ENCODE assay signal across 11 cellular contexts in genomic region chr11:27124514-27125264, GRCh38.
DNase-seq lines count a peak whose midpoint lies in the region; TF ChIP-seq lines count a peak whose summit lies in the region.
"Had no signal": no experiment of that assay in that cellular context is flagged by ENCODE, and none has a peak within 500 bp of the region (broad histone marks: within the 10 kb centered on the region; RNA-seq: fewer than 3 reads in every experiment).

No MANE protein-coding gene starts in this region.

- no peaks in the 10 kb centered on the region for H3K27me3 ChIP-seq in osteoblast (ENCODE audit: insufficient read depth, low read length)

- peak; percentile 16 for DNase-seq in GM04504 (ENCODE audit: low read depth)
- peak; percentile 31 for DNase-seq in NCI-H446 treated with DMSO at 0.1 percent for 48 hours (lab: John Stamatoyannopoulos, UW)
- DNase-seq in choroid plexus epithelial cell (ENCODE audit: low read depth) = peak; percentile 81
- peak; percentile 41 for DNase-seq in osteoblast (ENCODE audit: insufficient read length, low spot score, missing footprints)
- DNase-seq in MV-4-11 (lab: John Stamatoyannopoulos, UW) = no peak
- no peak for DNase-seq in DMS153 (lab: John Stamatoyannopoulos, UW)
- no peak for DNase-seq in GM20000 (ENCODE audit: low spot score)
- DNase-seq: activated CD4-positive, alpha-beta T cell treated with anti-CD3 and anti-CD28 coated beads, Interleukin-2, amount 50 U/mL, for 48 hours; natural killer cell; NCI-H1092 treated with DMSO at 0.1 percent for 48 hours; stimulated activated naive CD4-positive, alpha-beta T cell had no signal

- H3K36me3 ChIP-seq in osteoblast (ENCODE audit: insufficient read depth, low read length) = no peaks in the 10 kb centered on the region

- H3K27ac ChIP-seq in osteoblast (ENCODE audit: low read depth, low read length) = no peak overlapping the region

- no peaks in the 10 kb centered on the region for H4K20me1 ChIP-seq in osteoblast (ENCODE audit: insufficient read depth, low read length)

- no peak overlapping the region for H2AFZ ChIP-seq in osteoblast (ENCODE audit: low read length)

- no peaks in the 10 kb centered on the region for H3K4me1 ChIP-seq in osteoblast (ENCODE audit: insufficient read depth, low read length)

- H3K79me2 ChIP-seq in osteoblast (ENCODE audit: insufficient read depth, low read length) = no peaks in the 10 kb centered on the region

- TF ChIP-seq CTCF in choroid plexus epithelial cell (conservative IDR thresholded peaks at IDR 0.05; ENCODE audit: low read depth, low read length) (peak; percentile 44), osteoblast (IDR thresholded peaks at IDR 0.05; ENCODE audit: extremely low read depth, low read depth, low read length) (peak; percentile 33), GM20000 (IDR thresholded peaks at IDR 0.05; ENCODE audit: extremely low read depth, missing control alignments) (no peak)

- no peaks in the 10 kb centered on the region for H3K9me3 ChIP-seq in osteoblast (ENCODE audit: low read depth, low read length)

- H3K4me3 ChIP-seq in choroid plexus epithelial cell (ENCODE audit: low read depth, low read length) (no peak overlapping the region), osteoblast (ENCODE audit: insufficient read depth, low read length) (no peak overlapping the region)

- H3K4me2 ChIP-seq in osteoblast (ENCODE audit: insufficient read depth, low read length) = no peak overlapping the region

Comparison
In these comparisons a context has a peak if more than half of its experiments do, and no peak if none do; other contexts are left out.
1. DNase-seq: peak in GM04504 (single experiment), NCI-H446 treated with DMSO at 0.1 percent for 48 hours (single experiment), choroid plexus epithelial cell (single experiment) and osteoblast (single experiment); none in MV-4-11 (single experiment), DMS153 (single experiment) and GM20000 (single experiment).